Comparison of ENCODE assay signal across 1 cellular context in the genomic region with DNA sequence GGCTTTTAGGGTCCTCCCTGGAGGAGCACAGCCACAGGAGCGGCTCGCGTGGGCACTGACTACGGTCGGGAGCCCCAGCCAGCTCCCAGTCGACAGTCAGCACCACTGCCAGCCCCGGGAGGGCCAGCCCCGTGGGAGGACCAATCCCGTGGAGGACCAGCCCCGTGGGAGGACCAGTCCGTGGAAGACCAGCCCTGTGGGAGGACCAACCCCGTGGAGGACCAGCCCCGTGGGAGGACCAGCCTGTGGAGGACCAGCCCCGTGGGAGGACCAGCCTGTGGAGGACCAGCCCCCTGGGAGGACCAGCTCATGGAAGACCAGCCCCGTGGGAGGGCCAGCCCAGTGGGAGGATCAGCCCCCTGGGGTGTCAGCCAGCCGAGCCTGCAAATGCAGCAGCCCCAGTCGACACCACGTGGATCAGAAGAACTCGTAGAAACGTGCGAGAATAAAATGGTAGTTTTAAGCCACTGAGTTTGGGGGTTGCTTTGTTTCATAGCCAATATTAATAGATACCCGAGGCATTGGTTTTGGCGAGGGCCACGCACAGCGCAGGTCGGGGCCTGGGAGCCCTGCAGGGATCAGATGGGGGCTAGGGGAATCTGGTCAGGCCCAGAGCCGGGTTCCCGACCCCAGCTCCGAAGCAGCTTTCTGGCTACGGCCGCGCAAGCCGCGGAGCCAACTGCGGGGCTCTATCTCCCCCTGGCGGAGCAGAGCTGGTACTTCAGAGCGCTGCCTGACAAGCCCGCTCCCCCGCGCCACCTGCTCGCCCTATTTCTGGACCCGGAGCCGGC.
TF ChIP-seq lines count a peak whose summit lies in the region.

No MANE protein-coding gene starts in this region.

TF ChIP-seq in HEK293, 187 proteins besides CTCF, POLR2A, EP300 and RAD21 (continued from another document and continues in another):
- TF ChIP-seq ZNF449 (tag by site-specific recombination; IDR thresholded peaks at IDR 0.05) = no peak
- TF ChIP-seq ZNF140 (tag by site-specific recombination; IDR thresholded peaks at IDR 0.05) = no peak
- no peak for TF ChIP-seq ZNF530 (tag by site-specific recombination; IDR thresholded peaks at IDR 0.05; ENCODE audit: low read depth)
- peak; percentile 58 for TF ChIP-seq SP2 (tag by site-specific recombination; IDR thresholded peaks at IDR 0.05)
- peak; percentile 26; the same call in 1 of the 2 replicates for TF ChIP-seq ZIC2 (tag by site-specific recombination; IDR thresholded peaks at IDR 0.05)
- TF ChIP-seq, protein P1, sequence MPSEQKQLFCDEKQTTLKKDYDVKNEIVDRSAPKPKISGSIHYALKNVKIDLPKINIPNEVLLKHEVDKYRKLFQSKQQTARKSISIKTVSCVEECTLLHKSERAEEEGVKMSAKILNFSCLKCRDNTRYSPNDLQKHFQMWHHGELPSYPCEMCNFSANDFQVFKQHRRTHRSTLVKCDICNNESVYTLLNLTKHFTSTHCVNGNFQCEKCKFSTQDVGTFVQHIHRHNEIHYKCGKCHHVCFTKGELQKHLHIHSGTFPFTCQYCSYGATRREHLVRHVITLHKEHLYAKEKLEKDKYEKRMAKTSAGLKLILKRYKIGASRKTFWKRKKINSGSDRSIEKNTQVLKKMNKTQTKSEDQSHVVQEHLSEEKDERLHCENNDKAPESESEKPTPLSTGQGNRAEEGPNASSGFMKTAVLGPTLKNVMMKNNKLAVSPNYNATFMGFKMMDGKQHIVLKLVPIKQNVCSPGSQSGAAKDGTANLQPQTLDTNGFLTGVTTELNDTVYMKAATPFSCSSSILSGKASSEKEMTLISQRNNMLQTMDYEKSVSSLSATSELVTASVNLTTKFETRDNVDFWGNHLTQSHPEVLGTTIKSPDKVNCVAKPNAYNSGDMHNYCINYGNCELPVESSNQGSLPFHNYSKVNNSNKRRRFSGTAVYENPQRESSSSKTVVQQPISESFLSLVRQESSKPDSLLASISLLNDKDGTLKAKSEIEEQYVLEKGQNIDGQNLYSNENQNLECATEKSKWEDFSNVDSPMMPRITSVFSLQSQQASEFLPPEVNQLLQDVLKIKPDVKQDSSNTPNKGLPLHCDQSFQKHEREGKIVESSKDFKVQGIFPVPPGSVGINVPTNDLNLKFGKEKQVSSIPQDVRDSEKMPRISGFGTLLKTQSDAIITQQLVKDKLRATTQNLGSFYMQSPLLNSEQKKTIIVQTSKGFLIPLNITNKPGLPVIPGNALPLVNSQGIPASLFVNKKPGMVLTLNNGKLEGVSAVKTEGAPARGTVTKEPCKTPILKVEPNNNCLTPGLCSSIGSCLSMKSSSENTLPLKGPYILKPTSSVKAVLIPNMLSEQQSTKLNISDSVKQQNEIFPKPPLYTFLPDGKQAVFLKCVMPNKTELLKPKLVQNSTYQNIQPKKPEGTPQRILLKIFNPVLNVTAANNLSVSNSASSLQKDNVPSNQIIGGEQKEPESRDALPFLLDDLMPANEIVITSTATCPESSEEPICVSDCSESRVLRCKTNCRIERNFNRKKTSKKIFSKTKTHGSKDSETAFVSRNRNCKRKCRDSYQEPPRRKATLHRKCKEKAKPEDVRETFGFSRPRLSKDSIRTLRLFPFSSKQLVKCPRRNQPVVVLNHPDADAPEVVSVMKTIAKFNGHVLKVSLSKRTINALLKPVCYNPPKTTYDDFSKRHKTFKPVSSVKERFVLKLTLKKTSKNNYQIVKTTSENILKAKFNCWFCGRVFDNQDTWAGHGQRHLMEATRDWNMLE (tag by site-specific recombination; conservative IDR thresholded peaks at IDR 0.05; ENCODE audit: low read depth) = no peak
- TF ChIP-seq ZNF391 (tag by site-specific recombination; IDR thresholded peaks at IDR 0.05; ENCODE audit: borderline replicate concordance, low read depth) = no peak
- TF ChIP-seq GLIS1 (tag by site-specific recombination; IDR thresholded peaks at IDR 0.05) = peak; percentile 50
- TF ChIP-seq SP3 (tag by site-specific recombination; IDR thresholded peaks at IDR 0.05) = peak; percentile 46
- TF ChIP-seq KLF9 (tag by site-specific recombination; IDR thresholded peaks at IDR 0.05; ENCODE audit: low read depth) = no peak
- TF ChIP-seq ZNF398 (tag by site-specific recombination; IDR thresholded peaks at IDR 0.05) = no peak
- no peak for TF ChIP-seq ZNF791 (tag by site-specific recombination; IDR thresholded peaks at IDR 0.05)
- TF ChIP-seq FEZF1 (tag by site-specific recombination; IDR thresholded peaks at IDR 0.05) = no peak
- TF ChIP-seq ZBTB17 (tag by site-specific recombination; IDR thresholded peaks at IDR 0.05) = no peak
- no peak for TF ChIP-seq ZSCAN16 (tag by site-specific recombination; IDR thresholded peaks at IDR 0.05)
- TF ChIP-seq ZNF510 (tag by site-specific recombination; IDR thresholded peaks at IDR 0.05; ENCODE audit: insufficient replicate concordance) = no peak
- TF ChIP-seq MYNN (tag by site-specific recombination; IDR thresholded peaks at IDR 0.05; ENCODE audit: borderline replicate concordance) = no peak
- no peak for TF ChIP-seq YY1 (tag by site-specific recombination; IDR thresholded peaks at IDR 0.05)
- TF ChIP-seq SALL2 (tag by site-specific recombination; IDR thresholded peaks at IDR 0.05; ENCODE audit: borderline replicate concordance) = no peak
- TF ChIP-seq ZBTB26 (tag by site-specific recombination; optimal IDR thresholded peaks at IDR 0.05) = peak; percentile 22
- no peak for TF ChIP-seq PRDM6 (tag by site-specific recombination; IDR thresholded peaks at IDR 0.05)
- TF ChIP-seq, protein P2, sequence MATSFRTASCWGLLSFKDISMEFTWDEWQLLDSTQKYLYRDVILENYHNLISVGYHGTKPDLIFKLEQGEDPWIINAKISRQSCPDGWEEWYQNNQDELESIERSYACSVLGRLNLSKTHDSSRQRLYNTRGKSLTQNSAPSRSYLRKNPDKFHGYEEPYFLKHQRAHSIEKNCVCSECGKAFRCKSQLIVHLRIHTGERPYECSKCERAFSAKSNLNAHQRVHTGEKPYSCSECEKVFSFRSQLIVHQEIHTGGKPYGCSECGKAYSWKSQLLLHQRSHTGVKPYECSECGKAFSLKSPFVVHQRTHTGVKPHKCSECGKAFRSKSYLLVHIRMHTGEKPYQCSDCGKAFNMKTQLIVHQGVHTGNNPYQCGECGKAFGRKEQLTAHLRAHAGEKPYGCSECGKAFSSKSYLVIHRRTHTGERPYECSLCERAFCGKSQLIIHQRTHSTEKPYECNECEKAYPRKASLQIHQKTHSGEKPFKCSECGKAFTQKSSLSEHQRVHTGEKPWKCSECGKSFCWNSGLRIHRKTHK (tag by site-specific recombination; IDR thresholded peaks at IDR 0.05) = no peak
- no peak for TF ChIP-seq BCL11A (tag by site-specific recombination; IDR thresholded peaks at IDR 0.05; ENCODE audit: low read depth)
- TF ChIP-seq ZNF654 (tag by site-specific recombination; IDR thresholded peaks at IDR 0.05; ENCODE audit: low read depth) = peak; percentile 64
- TF ChIP-seq ZNF560 (tag by site-specific recombination; IDR thresholded peaks at IDR 0.05; ENCODE audit: borderline replicate concordance) = no peak
- TF ChIP-seq ZNF768 (tag by site-specific recombination; IDR thresholded peaks at IDR 0.05) = no peak
- TF ChIP-seq ZNF76 (tag by site-specific recombination; IDR thresholded peaks at IDR 0.05; ENCODE audit: borderline replicate concordance, low read depth) = no peak
- TF ChIP-seq ZNF548 (tag by site-specific recombination; IDR thresholded peaks at IDR 0.05) = no peak
- no peak for TF ChIP-seq ZSCAN23 (tag by site-specific recombination; IDR thresholded peaks at IDR 0.05)
- TF ChIP-seq, protein P3, sequence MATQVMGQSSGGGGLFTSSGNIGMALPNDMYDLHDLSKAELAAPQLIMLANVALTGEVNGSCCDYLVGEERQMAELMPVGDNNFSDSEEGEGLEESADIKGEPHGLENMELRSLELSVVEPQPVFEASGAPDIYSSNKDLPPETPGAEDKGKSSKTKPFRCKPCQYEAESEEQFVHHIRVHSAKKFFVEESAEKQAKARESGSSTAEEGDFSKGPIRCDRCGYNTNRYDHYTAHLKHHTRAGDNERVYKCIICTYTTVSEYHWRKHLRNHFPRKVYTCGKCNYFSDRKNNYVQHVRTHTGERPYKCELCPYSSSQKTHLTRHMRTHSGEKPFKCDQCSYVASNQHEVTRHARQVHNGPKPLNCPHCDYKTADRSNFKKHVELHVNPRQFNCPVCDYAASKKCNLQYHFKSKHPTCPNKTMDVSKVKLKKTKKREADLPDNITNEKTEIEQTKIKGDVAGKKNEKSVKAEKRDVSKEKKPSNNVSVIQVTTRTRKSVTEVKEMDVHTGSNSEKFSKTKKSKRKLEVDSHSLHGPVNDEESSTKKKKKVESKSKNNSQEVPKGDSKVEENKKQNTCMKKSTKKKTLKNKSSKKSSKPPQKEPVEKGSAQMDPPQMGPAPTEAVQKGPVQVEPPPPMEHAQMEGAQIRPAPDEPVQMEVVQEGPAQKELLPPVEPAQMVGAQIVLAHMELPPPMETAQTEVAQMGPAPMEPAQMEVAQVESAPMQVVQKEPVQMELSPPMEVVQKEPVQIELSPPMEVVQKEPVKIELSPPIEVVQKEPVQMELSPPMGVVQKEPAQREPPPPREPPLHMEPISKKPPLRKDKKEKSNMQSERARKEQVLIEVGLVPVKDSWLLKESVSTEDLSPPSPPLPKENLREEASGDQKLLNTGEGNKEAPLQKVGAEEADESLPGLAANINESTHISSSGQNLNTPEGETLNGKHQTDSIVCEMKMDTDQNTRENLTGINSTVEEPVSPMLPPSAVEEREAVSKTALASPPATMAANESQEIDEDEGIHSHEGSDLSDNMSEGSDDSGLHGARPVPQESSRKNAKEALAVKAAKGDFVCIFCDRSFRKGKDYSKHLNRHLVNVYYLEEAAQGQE (tag by site-specific recombination; IDR thresholded peaks at IDR 0.05) = no peak
- TF ChIP-seq ZNF830 (tag by site-specific recombination; IDR thresholded peaks at IDR 0.05; ENCODE audit: low read depth) = no peak
- no peak for TF ChIP-seq ZNF776 (tag by site-specific recombination; IDR thresholded peaks at IDR 0.05; ENCODE audit: borderline replicate concordance)
- TF ChIP-seq ZBTB21 (tag by site-specific recombination; IDR thresholded peaks at IDR 0.05) = no peak
- TF ChIP-seq TCF7L2 (IDR thresholded peaks at IDR 0.05; ENCODE audit: borderline replicate concordance, low read depth, low read length) = no peak
- no peak for TF ChIP-seq ZNF302 (tag by site-specific recombination; IDR thresholded peaks at IDR 0.05; ENCODE audit: low read depth)
- peak; percentile 60; the same call in 1 of the 2 replicates for TF ChIP-seq ZNF660 (tag by site-specific recombination; IDR thresholded peaks at IDR 0.05)
- TF ChIP-seq KLF10 (tag by site-specific recombination; IDR thresholded peaks at IDR 0.05) = no peak
- no peak for TF ChIP-seq ZNF596 (tag by site-specific recombination; IDR thresholded peaks at IDR 0.05)
- TF ChIP-seq ZNF585B (tag by site-specific recombination; IDR thresholded peaks at IDR 0.05) = no peak
- no peak for TF ChIP-seq ZNF501 (tag by site-specific recombination; IDR thresholded peaks at IDR 0.05)
- no peak for TF ChIP-seq BCL6B (tag by site-specific recombination; IDR thresholded peaks at IDR 0.05)
- peak; percentile 30; the same call in 1 of the 2 replicates for TF ChIP-seq GLIS2 (tag by site-specific recombination; IDR thresholded peaks at IDR 0.05)
- no peak for TF ChIP-seq ZNF623 (tag by site-specific recombination; IDR thresholded peaks at IDR 0.05)
